In the genomic region with DNA sequence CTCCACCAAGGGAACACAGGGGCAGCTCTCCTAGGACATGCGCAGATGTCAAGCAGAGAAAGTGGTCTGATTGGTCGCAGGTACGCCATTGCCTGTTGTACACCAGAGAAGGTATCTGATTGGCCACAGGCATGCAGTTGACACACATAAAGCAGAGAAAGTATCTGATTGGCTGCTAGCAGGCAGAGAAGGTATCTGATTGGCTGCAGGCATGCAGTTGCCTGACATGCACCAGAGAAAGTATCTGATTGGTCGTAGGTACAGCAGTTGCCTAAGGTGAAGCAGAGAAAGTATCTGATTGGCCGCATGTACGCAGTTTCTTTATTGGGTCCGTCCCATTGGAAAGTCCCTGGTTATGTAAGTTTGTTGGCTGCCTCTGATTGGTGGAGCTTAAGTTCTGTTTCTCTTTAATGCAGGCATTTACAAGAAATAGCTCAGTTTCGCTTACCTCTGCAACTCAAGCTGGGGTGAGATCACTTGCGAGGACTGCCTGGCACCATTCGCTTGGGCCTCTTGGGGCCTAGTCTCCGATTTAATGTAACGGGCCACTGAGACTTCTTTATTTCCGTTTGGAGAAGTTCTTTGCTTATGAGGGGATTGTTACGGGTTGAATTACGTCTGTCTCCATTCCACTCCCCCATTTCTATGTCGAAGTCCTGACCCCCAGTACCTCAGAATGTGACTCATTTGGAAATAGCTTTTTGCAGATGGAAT, we compare ENCODE assay signal across 8 cellular contexts.
DNase-seq lines count a peak whose midpoint lies in the region; ATAC-seq and TF ChIP-seq lines count a peak whose summit lies in the region.

No MANE protein-coding gene starts in this region.

- peak overlapping the region; percentile 37; the same call in 1 of the 2 replicates for H3K27ac ChIP-seq in BLaER1

- peak overlapping the region; percentile 76 for H3K4me2 ChIP-seq in BLaER1

- no peak overlapping the region for H3K4me3 ChIP-seq in BLaER1

- TF ChIP-seq POLR2A in GM19193 (IDR thresholded peaks at IDR 0.05; ENCODE audit: extremely low read depth, insufficient read depth, insufficient read length): peak; percentile 59

- H3K4me1 Mint-ChIP-seq in activated naive CD4-positive, alpha-beta T cell treated with anti-CD3 and anti-CD28 coated beads, Interleukin-2, amount 50 U/mL, for 24 hours: peaks cover 6% of the 10 kb centered on the region

- no peaks in the 10 kb centered on the region for H3K36me3 Mint-ChIP-seq in activated naive CD4-positive, alpha-beta T cell treated with anti-CD3 and anti-CD28 coated beads, Interleukin-2, amount 50 U/mL, for 24 hours

- no peaks in the 10 kb centered on the region for H3K27me3 ChIP-seq in BLaER1

- H3K36me3 ChIP-seq in BLaER1: no peaks in the 10 kb centered on the region

- no peaks in the 10 kb centered on the region for H3K27me3 Mint-ChIP-seq in activated naive CD4-positive, alpha-beta T cell treated with anti-CD3 and anti-CD28 coated beads, Interleukin-2, amount 50 U/mL, for 24 hours

- peaks cover 65% of the 10 kb centered on the region for H3K4me1 ChIP-seq in BLaER1

- no peak overlapping the region for H3K9ac ChIP-seq in BLaER1

- H4K20me1 ChIP-seq in BLaER1: no peaks in the 10 kb centered on the region

- peak; percentile 54 for ATAC-seq in HG03139 (IDR thresholded peaks at IDR 0.05; ENCODE audit: unreplicated experiment)

- no peak overlapping the region for H3K4me3 Mint-ChIP-seq in activated naive CD4-positive, alpha-beta T cell treated with anti-CD3 and anti-CD28 coated beads, Interleukin-2, amount 50 U/mL, for 24 hours

- peak overlapping the region; percentile 86 for H3K27ac Mint-ChIP-seq in activated naive CD4-positive, alpha-beta T cell treated with anti-CD3 and anti-CD28 coated beads, Interleukin-2, amount 50 U/mL, for 24 hours

- no peaks in the 10 kb centered on the region for H3K9me3 Mint-ChIP-seq in activated naive CD4-positive, alpha-beta T cell treated with anti-CD3 and anti-CD28 coated beads, Interleukin-2, amount 50 U/mL, for 24 hours

- DNase-seq in SHP77 treated with DMSO at 0.1 percent for 48 hours (lab: John Stamatoyannopoulos, UW): no peak
- DNase-seq in D341Med (ENCODE audit: low spot score): no peak
- DNase-seq in foreskin melanocyte: no peak
- no peak for DNase-seq in 8988T

- H3K9me3 ChIP-seq in BLaER1: no peaks in the 10 kb centered on the region
